15 cellular contexts compared by ENCODE assay signal in genomic region chr11:108616549-108616948, GRCh38. TPM values are rescaled to one million over a fixed set of nuclear protein-coding genes. Genes with fewer than 3 reads are reported as not detected.
DNase-seq lines count a peak whose midpoint lies in the region; ATAC-seq and TF ChIP-seq lines count a peak whose summit lies in the region.
"Had no signal": no experiment of that assay in that cellular context is flagged by ENCODE, and none has a peak within 500 bp of the region (broad histone marks: within the 10 kb centered on the region; RNA-seq: fewer than 3 reads in every experiment).

No MANE protein-coding gene starts in this region.

- CTCF ChIA-PET in MCF 10A (lab: Yijun Ruan, JAX) (no interaction called here), WTC11 (lab: Charles Lee) (no interaction called here)

- ATAC-seq in WTC11 (peak; percentile 50), foreskin keratinocyte (peak; percentile 98)

- H3K4me1 ChIP-seq in breast epithelium (no peaks in the 10 kb centered on the region), foreskin keratinocyte (peaks cover 22% of the 10 kb centered on the region), suprapubic skin (peaks cover 16% of the 10 kb centered on the region)

- POLR2A ChIA-PET in MCF 10A (lab: Yijun Ruan, JAX) = interaction anchor here (0.9 to 5.4 kb wide), 5 partner anchors 10 to 150 kb away, joined by 4 to 39 read pairs (median 5); partner anchors contain the start of genes C11orf65 and EXPH5
- POLR2A ChIA-PET in WTC11 (lab: Charles Lee) = no interaction called here

- no TSS peak for BruUV-seq in MCF 10A (replicated peaks; lab: Mats Ljungman, UMichigan)

- H3K36me3 Mint-ChIP-seq in MCF 10A (ENCODE audit: insufficient read depth, unreplicated experiment) = no peaks in the 10 kb centered on the region
- no peaks in the 10 kb centered on the region for H3K36me3 Mint-ChIP-seq in WTC11

- H3K4me1 Mint-ChIP-seq in MCF 10A (ENCODE audit: insufficient read depth, unreplicated experiment) = peaks cover 14% of the 10 kb centered on the region
- no peaks in the 10 kb centered on the region for H3K4me1 Mint-ChIP-seq in WTC11
- H3K4me1 Mint-ChIP-seq: neural crest cell had no signal

- H3K27ac ChIP-seq in breast epithelium = peak overlapping the region in 1 of 2 donors; percentile 27
- peak overlapping the region; percentile 97 for H3K27ac ChIP-seq in foreskin keratinocyte
- peak overlapping the region; percentile 56 for H3K27ac ChIP-seq in suprapubic skin
- H3K27ac ChIP-seq: 22Rv1, coronary artery had no signal

- no peak for TF ChIP-seq EP300 in suprapubic skin (IDR thresholded peaks at IDR 0.05)

- intact Hi-C loops in MCF 10A (cut with micrococcal nuclease) (loop anchor here (1.0 kb wide), 1 partner anchor 10 kb away; no protein-coding TSS in a partner anchor), breast epithelium (cut with DNase I; ENCODE audit: low total_unique reads) (loop anchor here (5.0 kb wide), 1 partner anchor 366 kb away; no protein-coding TSS in a partner anchor)

- H3K9me3 Mint-ChIP-seq in MCF 10A (ENCODE audit: unreplicated experiment) = no peaks in the 10 kb centered on the region
- no peaks in the 10 kb centered on the region for H3K9me3 Mint-ChIP-seq in WTC11
- H3K9me3 Mint-ChIP-seq: activated CD4-positive, alpha-beta T cell treated with anti-CD3 and anti-CD28 coated beads, Interleukin-2, amount 10 ng/mL, durations not matched to agents 24 days and 14 days; neural crest cell had no signal

- TF ChIP-seq POLR2A in breast epithelium (IDR thresholded peaks at IDR 0.05) (no peak), suprapubic skin (IDR thresholded peaks at IDR 0.05) (no peak)

- 46% methylated on average over 3 of the region's 3 CpGs for WGBS in suprapubic skin

- TF ChIP-seq CTCF in MCF 10A (IDR thresholded peaks at IDR 0.05; ENCODE audit: unreplicated experiment) (no peak), breast epithelium (IDR thresholded peaks at IDR 0.05) (no peak), WTC11 (IDR thresholded peaks at IDR 0.05) (no peak), foreskin keratinocyte (conservative IDR thresholded peaks at IDR 0.05) (no peak), suprapubic skin (IDR thresholded peaks at IDR 0.05) (no peak)

- H3K27me3 ChIP-seq in breast epithelium (no peaks in the 10 kb centered on the region), foreskin keratinocyte (no peaks in the 10 kb centered on the region), suprapubic skin (no peaks in the 10 kb centered on the region)

- no peaks in the 10 kb centered on the region for H3K9me3 ChIP-seq in breast epithelium
- H3K9me3 ChIP-seq in suprapubic skin = no peaks in the 10 kb centered on the region

- H3K4me3 Mint-ChIP-seq in MCF 10A (ENCODE audit: unreplicated experiment) = no peak overlapping the region
- H3K4me3 Mint-ChIP-seq in WTC11 = no peak overlapping the region
- H3K4me3 Mint-ChIP-seq: activated CD4-positive, alpha-beta T cell treated with anti-CD3 and anti-CD28 coated beads, Interleukin-2, amount 10 ng/mL, durations not matched to agents 24 days and 14 days; neural crest cell had no signal

- DNase-seq in MCF 10A (ENCODE audit: unreplicated experiment) (peak; percentile 96), breast epithelium (ENCODE audit: low spot score in 2 of 2) (no peak), WTC11 (ENCODE audit: low spot score) (no peak), foreskin keratinocyte (peak; percentile 99 to 100), suprapubic skin (ENCODE audit: low spot score in 2 of 2) (no peak), activated T-cell treated with anti-CD3 and anti-CD28 coated beads for 4 hours (no peak), NCI-H1105 (lab: John Stamatoyannopoulos, UW) (no peak)
- DNase-seq in activated CD4-positive, CD25-positive, alpha-beta regulatory T cell (lab: John Stamatoyannopoulos, UW) = no peak
- DNase-seq: activated CD4-positive, alpha-beta T cell treated with anti-CD3 and anti-CD28 coated beads, Interleukin-2, amount 10 ng/mL, durations not matched to agents 24 days and 14 days; activated effector memory CD4-positive, alpha-beta T cell treated with anti-CD3 and anti-CD28 coated beads, Interleukin-2, amount 50 U/mL, for 16 hours; NCI-H2171 treated with DMSO at 0.1 percent for 48 hours; stimulated activated CD4-positive, alpha-beta T cell treated with anti-CD3 and anti-CD28 coated beads, Interleukin-4, amount 100 ng/mL, for 4 hours had no signal

- H3K4me3 ChIP-seq in breast epithelium (no peak overlapping the region), suprapubic skin (no peak overlapping the region)
- H3K4me3 ChIP-seq: coronary artery had no signal

- H3K27me3 Mint-ChIP-seq in MCF 10A (ENCODE audit: insufficient read depth, unreplicated experiment) = no peaks in the 10 kb centered on the region
- no peaks in the 10 kb centered on the region for H3K27me3 Mint-ChIP-seq in WTC11 (ENCODE audit: low read depth)

- no peaks in the 10 kb centered on the region for H3K36me3 ChIP-seq in breast epithelium
- H3K36me3 ChIP-seq in suprapubic skin = no peaks in the 10 kb centered on the region

- peak overlapping the region; percentile 91 for H3K27ac Mint-ChIP-seq in MCF 10A (ENCODE audit: low read depth, unreplicated experiment)
- no peak overlapping the region for H3K27ac Mint-ChIP-seq in WTC11
- H3K27ac Mint-ChIP-seq: activated CD4-positive, alpha-beta T cell treated with anti-CD3 and anti-CD28 coated beads, Interleukin-2, amount 10 ng/mL, durations not matched to agents 24 days and 14 days had no signal

TF ChIP-seq in WTC11, 78 proteins besides CTCF, POLR2A, EP300 and RAD21 (continues in another document):
- TF ChIP-seq AFF4 (CRISPR knock-in tag; IDR thresholded peaks at IDR 0.05; ENCODE audit: borderline replicate concordance) (no peak), CREB1 (CRISPR knock-in tag; IDR thresholded peaks at IDR 0.05) (no peak), NFATC4 (CRISPR knock-in tag; IDR thresholded peaks at IDR 0.05) (no peak), ETV6 (CRISPR knock-in tag; IDR thresholded peaks at IDR 0.05) (no peak), RELA (CRISPR knock-in tag; IDR thresholded peaks at IDR 0.05; ENCODE audit: borderline replicate concordance) (no peak), CBFB (CRISPR knock-in tag; IDR thresholded peaks at IDR 0.05; ENCODE audit: low read depth) (no peak), MLX (CRISPR knock-in tag; IDR thresholded peaks at IDR 0.05) (no peak)

RNA-seq across cellular contexts. Expression of gene EXPH5, which starts 23.0 kb away (rescaled TPM):
- total RNA-seq in MCF 10A (2022) = 9.2 and 17.9 TPM in 2 replicates
- 10 to 100 TPM in 1 of 3 donors, 1 to 10 TPM in 2; 3.2 to 16.8 (median 8.8) TPM for total RNA-seq in breast epithelium
- total RNA-seq in WTC11 (2021) = 8.1 to 11.2 TPM (median 9.2 TPM) in 3 replicates
- 13.2 and 15.0 TPM in 2 replicates for total RNA-seq in foreskin keratinocyte
- 1.1 and 1.5 TPM in 2 replicates for polyA plus RNA-seq in foreskin keratinocyte
- 100 to 1,000 TPM; 120 to 232 (median 149) TPM for total RNA-seq in suprapubic skin

RNA-seq across cellular contexts. Expression of gene DDX10, which starts 48.3 kb away (rescaled TPM):
- total RNA-seq in MCF 10A (2022) (94.4 and 113 TPM in 2 replicates), breast epithelium (10 to 100 TPM; 17.3 to 41.9 (median 29.5) TPM), WTC11 (2021) (48.7 to 56.8 TPM (median 48.9 TPM) in 3 replicates), foreskin keratinocyte (28.6 and 31.0 TPM in 2 replicates), suprapubic skin (10 to 100 TPM; 21.9 to 30.7 (median 27.2) TPM)
- polyA plus RNA-seq in foreskin keratinocyte = 27.4 and 31.9 TPM in 2 replicates

Comparison
In these comparisons a context has a peak if more than half of its experiments do, and no peak if none do; other contexts are left out.
1. DNase-seq: peak in MCF 10A (single experiment) and foreskin keratinocyte (2 of 2); none in breast epithelium (0 of 2), WTC11 (single experiment), suprapubic skin (0 of 2), activated T-cell treated with anti-CD3 and anti-CD28 coated beads for 4 hours (single experiment), activated CD4-positive, CD25-positive, alpha-beta regulatory T cell (0 of 4) and NCI-H1105 (single experiment).